Comparison of ENCODE assay signal across 9 cellular contexts in the genomic region with DNA sequence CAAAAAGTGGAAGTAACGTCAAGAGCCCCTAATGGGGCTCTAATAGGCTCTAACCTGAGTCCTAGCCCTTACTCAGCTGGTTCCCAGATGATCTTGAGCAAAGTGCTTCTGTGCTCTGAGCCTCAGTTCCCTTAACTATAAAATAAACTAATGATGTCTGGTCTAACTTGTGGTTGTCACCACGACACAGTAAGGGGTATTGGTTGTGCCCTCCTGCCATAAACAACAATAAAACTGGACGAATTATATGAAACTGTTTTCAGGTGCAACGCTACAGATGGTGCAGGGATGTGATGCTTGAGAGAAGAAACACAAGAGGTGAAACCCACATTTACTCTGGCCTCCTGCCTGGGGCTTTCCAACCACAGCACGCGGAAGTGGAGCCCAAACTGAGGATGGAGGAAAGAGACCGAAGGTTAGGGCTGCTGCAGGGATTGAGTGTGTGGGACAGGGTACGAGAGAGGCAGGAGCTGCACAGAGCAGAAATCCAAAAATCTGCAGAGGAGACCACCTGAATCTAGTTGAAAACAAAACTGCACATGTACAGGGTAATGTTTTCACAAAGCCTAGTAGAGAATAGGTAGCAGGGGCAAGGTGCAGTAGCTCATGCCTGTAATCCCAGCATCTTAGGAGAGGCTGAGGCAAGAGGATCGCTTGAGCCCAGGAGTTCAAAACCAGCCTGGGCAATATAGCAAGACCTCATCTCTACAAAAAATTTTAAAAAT. TPM values are rescaled to one million over a fixed set of nuclear protein-coding genes. Genes with fewer than 3 reads are reported as not detected.
DNase-seq lines count a peak whose midpoint lies in the region; ATAC-seq and TF ChIP-seq lines count a peak whose summit lies in the region.
"Had no signal": no experiment of that assay in that cellular context is flagged by ENCODE, and none has a peak within 500 bp of the region (broad histone marks: within the 10 kb centered on the region; RNA-seq: fewer than 3 reads in every experiment).

No MANE protein-coding gene starts in this region.

- peak overlapping the region; percentile 78 for H3K27ac Mint-ChIP-seq in T-helper 1 cell treated with Interleukin-12 subunit alpha and Interleukin-12 subunit beta and Interleukin-4 antibody, amounts not matched to agents 30 μg/mL and 1 μg/mL, for 36 hours
- peak overlapping the region; percentile 5 to 39 for H3K27ac Mint-ChIP-seq in natural killer cell treated with Interleukin-12 subunit alpha and Interleukin-12 subunit beta and Interleukin-15 and Interleukin-18, amount 100 ng/mL, for 72 hours

- TF ChIP-seq CTCF in gastroesophageal sphincter (IDR thresholded peaks at IDR 0.05) (no peak), smooth muscle cell (IDR thresholded peaks at IDR 0.05; ENCODE audit: borderline replicate concordance, insufficient read depth, poor library complexity, severe bottlenecking) (no peak)

- no peak for DNase-seq in natural killer cell treated with Interleukin-12 subunit alpha and Interleukin-12 subunit beta and Interleukin-15 and Interleukin-18, amount 100 ng/mL, for 72 hours (ENCODE audit: low spot score)
- DNase-seq in dermis blood vessel endothelial cell (no peak), middle frontal gyrus (ENCODE audit: extremely low spot score, low spot score) (no peak), smooth muscle cell (lab: John Stamatoyannopoulos, UW; ENCODE audit: unreplicated experiment) (no peak)

- peaks cover 67% of the 10 kb centered on the region for H3K4me1 Mint-ChIP-seq in T-helper 1 cell treated with Interleukin-12 subunit alpha and Interleukin-12 subunit beta and Interleukin-4 antibody, amounts not matched to agents 30 μg/mL and 1 μg/mL, for 36 hours (ENCODE audit: low read depth)
- H3K4me1 Mint-ChIP-seq in natural killer cell treated with Interleukin-12 subunit alpha and Interleukin-12 subunit beta and Interleukin-15 and Interleukin-18, amount 100 ng/mL, for 72 hours (ENCODE audit: low read depth in 2 of 2), result peaks cover 54 to 64% of the 10 kb centered on the region in 2 donors

- H3K36me3 ChIP-seq in gastroesophageal sphincter (no peaks in the 10 kb centered on the region), smooth muscle cell (ENCODE audit: low read depth) (no peaks in the 10 kb centered on the region)

- peaks cover 20% of the 10 kb centered on the region for H3K9me3 Mint-ChIP-seq in T-helper 1 cell treated with Interleukin-12 subunit alpha and Interleukin-12 subunit beta and Interleukin-4 antibody, amounts not matched to agents 30 μg/mL and 1 μg/mL, for 36 hours
- H3K9me3 Mint-ChIP-seq in natural killer cell treated with Interleukin-12 subunit alpha and Interleukin-12 subunit beta and Interleukin-15 and Interleukin-18, amount 100 ng/mL, for 72 hours, result peaks cover 6% of the 10 kb centered on the region

- H3K27ac ChIP-seq in gastroesophageal sphincter (no peak overlapping the region), smooth muscle cell (ENCODE audit: low read depth) (no peak overlapping the region)

- no peak for TF ChIP-seq EP300 in gastroesophageal sphincter (IDR thresholded peaks at IDR 0.05)

- H3K9me3 ChIP-seq in gastroesophageal sphincter, result no peaks in the 10 kb centered on the region
- no peaks in the 10 kb centered on the region for H3K9me3 ChIP-seq in smooth muscle cell (replicated peaks; ENCODE audit: low read depth)

- peaks cover 22% of the 10 kb centered on the region for H3K36me3 Mint-ChIP-seq in T-helper 1 cell treated with Interleukin-12 subunit alpha and Interleukin-12 subunit beta and Interleukin-4 antibody, amounts not matched to agents 30 μg/mL and 1 μg/mL, for 36 hours (ENCODE audit: low read depth)
- peaks cover 25% of the 10 kb centered on the region for H3K36me3 Mint-ChIP-seq in natural killer cell treated with Interleukin-12 subunit alpha and Interleukin-12 subunit beta and Interleukin-15 and Interleukin-18, amount 100 ng/mL, for 72 hours

- H3K4me1 ChIP-seq in gastroesophageal sphincter (no peaks in the 10 kb centered on the region), smooth muscle cell (ENCODE audit: low read depth) (peaks cover 6% of the 10 kb centered on the region)

- H4K20me1 ChIP-seq in smooth muscle cell (ENCODE audit: low read depth), result no peaks in the 10 kb centered on the region

- no peak for TF ChIP-seq POLR2A in gastroesophageal sphincter (IDR thresholded peaks at IDR 0.05)

- no peaks in the 10 kb centered on the region for H3F3A ChIP-seq in smooth muscle cell (ENCODE audit: low read depth)

- H3K4me2 ChIP-seq in smooth muscle cell, result no peak overlapping the region

- no peak overlapping the region for H3K4me3 ChIP-seq in gastroesophageal sphincter
- H3K4me3 ChIP-seq in smooth muscle cell, result no peak overlapping the region

- no peaks in the 10 kb centered on the region for H3K27me3 Mint-ChIP-seq in T-helper 1 cell treated with Interleukin-12 subunit alpha and Interleukin-12 subunit beta and Interleukin-4 antibody, amounts not matched to agents 30 μg/mL and 1 μg/mL, for 36 hours (ENCODE audit: low read depth)
- H3K27me3 Mint-ChIP-seq in natural killer cell treated with Interleukin-12 subunit alpha and Interleukin-12 subunit beta and Interleukin-15 and Interleukin-18, amount 100 ng/mL, for 72 hours, result peaks cover 28 to 51% of the 10 kb centered on the region in 2 donors

- H3K9ac ChIP-seq in smooth muscle cell (ENCODE audit: low read depth), result no peak overlapping the region

- H2AFZ ChIP-seq in smooth muscle cell (ENCODE audit: low read depth), result no peak overlapping the region

- peak overlapping the region; percentile 66 for H3K4me3 Mint-ChIP-seq in T-helper 1 cell treated with Interleukin-12 subunit alpha and Interleukin-12 subunit beta and Interleukin-4 antibody, amounts not matched to agents 30 μg/mL and 1 μg/mL, for 36 hours
- peak overlapping the region; percentile 61 for H3K4me3 Mint-ChIP-seq in natural killer cell treated with Interleukin-12 subunit alpha and Interleukin-12 subunit beta and Interleukin-15 and Interleukin-18, amount 100 ng/mL, for 72 hours

- peak; percentile 90 for ATAC-seq in GM18870 (IDR thresholded peaks at IDR 0.05; ENCODE audit: unreplicated experiment)
- ATAC-seq in HG02759 (IDR thresholded peaks at IDR 0.05; ENCODE audit: unreplicated experiment), result peak; percentile 94
- peak; percentile 55 to 69 for ATAC-seq in natural killer cell treated with Interleukin-12 subunit alpha and Interleukin-12 subunit beta and Interleukin-15 and Interleukin-18, amount 100 ng/mL, for 72 hours
- ATAC-seq in gastroesophageal sphincter, result no peak

- WGBS in gastroesophageal sphincter (ENCODE audit: low coverage in 1 of 2), 2 donors, result 85 to 90% methylated on average over 8 of the region's 9 CpGs
- WGBS in smooth muscle cell (ENCODE audit: low lambda C conversion rate), result 90% methylated on average over 9 of the region's 9 CpGs

- no peaks in the 10 kb centered on the region for H3K27me3 ChIP-seq in gastroesophageal sphincter
- no peaks in the 10 kb centered on the region for H3K27me3 ChIP-seq in smooth muscle cell (ENCODE audit: low read depth)

- no peaks in the 10 kb centered on the region for H3K79me2 ChIP-seq in smooth muscle cell (ENCODE audit: low read depth)

RNA-seq across cellular contexts. Expression of a gene that starts 45.6 kb away (rescaled TPM):
- under 1 TPM in 1 of 2 donors, not detected in 1; 0.61 TPM for total RNA-seq in natural killer cell treated with Interleukin-12 subunit alpha and Interleukin-12 subunit beta and Interleukin-15 and Interleukin-18, amount 100 ng/mL, for 72 hours
- total RNA-seq in dermis blood vessel endothelial cell, result not detected in 2 replicates
- 1 to 10 TPM in 1 of 4 donors, not detected in 3; 1.2 TPM for total RNA-seq in gastroesophageal sphincter
- total RNA-seq in smooth muscle cell, result not detected in 2 replicates
- 0.08 TPM in 1 of 2 replicates, not detected in the other for polyA plus RNA-seq in smooth muscle cell
- total RNA-seq: HT1080 had no signal
